1 cellular context compared by ENCODE assay signal in the genomic region with DNA sequence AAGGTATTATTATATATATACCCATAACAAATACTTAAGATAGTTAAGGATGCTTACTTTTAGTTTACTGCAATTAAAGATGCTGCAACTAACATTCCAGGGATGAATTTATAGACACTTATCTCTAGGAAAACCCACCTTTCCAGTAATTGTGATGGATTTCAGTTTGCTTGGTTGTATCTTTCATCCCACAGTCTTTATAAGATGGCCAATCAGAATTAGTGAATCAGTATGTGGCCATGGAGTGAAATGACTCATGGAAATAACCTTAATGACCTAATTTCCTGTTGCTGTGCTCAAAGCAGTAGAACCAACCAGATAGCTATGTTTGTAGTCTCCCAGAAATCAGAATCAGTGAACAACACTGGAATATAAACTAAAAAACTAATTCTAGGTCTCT.
A peak's percentile ranks its signal among the peaks of the same experiment; 100 is the strongest.
TF ChIP-seq lines count a peak whose summit lies in the region.

No MANE protein-coding gene starts in this region.

TF ChIP-seq in GM12878, 131 proteins besides CTCF, POLR2A, EP300 and RAD21:
- TF ChIP-seq MXI1 (IDR thresholded peaks at IDR 0.05; ENCODE audit: low read depth, low read length) (no peak), HCFC1 (IDR thresholded peaks at IDR 0.05; ENCODE audit: low read length) (no peak), BCL11A (IDR thresholded peaks at IDR 0.05; ENCODE audit: low read depth, low read length) (peak; percentile 44; the same call in 1 of the 2 replicates), FOXM1 (IDR thresholded peaks at IDR 0.05; ENCODE audit: low read depth, low read length) (peak; percentile 34; the same call in 1 of the 2 replicates), CREM (IDR thresholded peaks at IDR 0.05; ENCODE audit: low read depth) (peak; percentile 58), MEF2A (IDR thresholded peaks at IDR 0.05; ENCODE audit: insufficient read depth, low read depth, low read length) (no peak), GATAD2B (conservative IDR thresholded peaks at IDR 0.05; ENCODE audit: low read depth) (no peak), JUNB (IDR thresholded peaks at IDR 0.05) (peak; percentile 89), IKZF1 (conservative IDR thresholded peaks at IDR 0.05) (no peak), SREBF2 (IDR thresholded peaks at IDR 0.05; ENCODE audit: low read length) (no peak), EGR1 (IDR thresholded peaks at IDR 0.05; ENCODE audit: borderline replicate concordance in 1 of 2, low read depth in 2 of 2, low read length in 2 of 2) (no peak), IKZF2 (IDR thresholded peaks at IDR 0.05) (peak; percentile 36 to 54), NR2F1 (conservative IDR thresholded peaks at IDR 0.05) (0 out of 2 replicates have a peak, but pooled peaks have one; percentile 60), ZNF24 (IDR thresholded peaks at IDR 0.05) (no peak), NFYA (IDR thresholded peaks at IDR 0.05; ENCODE audit: borderline replicate concordance, low read depth, low read length) (no peak), RFX5 (IDR thresholded peaks at IDR 0.05; ENCODE audit: low read depth, low read length) (no peak), ZBED1 (IDR thresholded peaks at IDR 0.05; ENCODE audit: borderline replicate concordance) (no peak), RUNX3 (IDR thresholded peaks at IDR 0.05; ENCODE audit: low read length) (peak; percentile 60; the same call in 1 of the 2 replicates), RB1 (IDR thresholded peaks at IDR 0.05; ENCODE audit: borderline replicate concordance) (no peak), NFIC (IDR thresholded peaks at IDR 0.05; ENCODE audit: low read depth, low read length) (peak; percentile 39; the same call in 1 of the 2 replicates), CREB1 (IDR thresholded peaks at IDR 0.05; ENCODE audit: low read depth) (peak; percentile 27; the same call in 1 of the 2 replicates), BRCA1 (IDR thresholded peaks at IDR 0.05; ENCODE audit: low read depth, low read length) (no peak), NRF1 (conservative IDR thresholded peaks at IDR 0.05; ENCODE audit: low read depth, low read length) (no peak), SPI1 (IDR thresholded peaks at IDR 0.05; ENCODE audit: borderline replicate concordance, insufficient read depth, low read depth, low read length) (no peak), ATF7 (IDR thresholded peaks at IDR 0.05; ENCODE audit: low read depth) (peak; percentile 64), IRF4 (IDR thresholded peaks at IDR 0.05; ENCODE audit: low read depth, low read length) (peak; percentile 71; the same call in 1 of the 2 replicates), GABPA (IDR thresholded peaks at IDR 0.05; ENCODE audit: low read depth) (0 out of 2 replicates have a peak, but pooled peaks have one; percentile 38), ETV6 (conservative IDR thresholded peaks at IDR 0.05 in 1 of 2, IDR thresholded peaks at IDR 0.05 in 1 of 2; ENCODE audit: borderline replicate concordance in 1 of 2, low read depth in 1 of 2) (0 out of 4 replicates have a peak, but pooled peaks of 1 of the 2 experiments have one; percentile 16)
- TF ChIP-seq, protein P1, sequence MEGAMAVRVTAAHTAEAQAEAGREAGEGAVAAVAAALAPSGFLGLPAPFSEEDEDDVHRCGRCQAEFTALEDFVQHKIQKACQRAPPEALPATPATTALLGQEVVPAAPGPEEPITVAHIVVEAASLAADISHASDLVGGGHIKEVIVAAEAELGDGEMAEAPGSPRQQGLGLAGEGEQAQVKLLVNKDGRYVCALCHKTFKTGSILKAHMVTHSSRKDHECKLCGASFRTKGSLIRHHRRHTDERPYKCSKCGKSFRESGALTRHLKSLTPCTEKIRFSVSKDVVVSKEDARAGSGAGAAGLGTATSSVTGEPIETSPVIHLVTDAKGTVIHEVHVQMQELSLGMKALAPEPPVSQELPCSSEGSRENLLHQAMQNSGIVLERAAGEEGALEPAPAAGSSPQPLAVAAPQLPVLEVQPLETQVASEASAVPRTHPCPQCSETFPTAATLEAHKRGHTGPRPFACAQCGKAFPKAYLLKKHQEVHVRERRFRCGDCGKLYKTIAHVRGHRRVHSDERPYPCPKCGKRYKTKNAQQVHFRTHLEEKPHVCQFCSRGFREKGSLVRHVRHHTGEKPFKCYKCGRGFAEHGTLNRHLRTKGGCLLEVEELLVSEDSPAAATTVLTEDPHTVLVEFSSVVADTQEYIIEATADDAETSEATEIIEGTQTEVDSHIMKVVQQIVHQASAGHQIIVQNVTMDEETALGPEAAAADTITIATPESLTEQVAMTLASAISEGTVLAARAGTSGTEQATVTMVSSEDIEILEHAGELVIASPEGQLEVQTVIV (IDR thresholded peaks at IDR 0.05; ENCODE audit: borderline replicate concordance, partially characterized antibody): no peak
- TF ChIP-seq, protein P2, sequence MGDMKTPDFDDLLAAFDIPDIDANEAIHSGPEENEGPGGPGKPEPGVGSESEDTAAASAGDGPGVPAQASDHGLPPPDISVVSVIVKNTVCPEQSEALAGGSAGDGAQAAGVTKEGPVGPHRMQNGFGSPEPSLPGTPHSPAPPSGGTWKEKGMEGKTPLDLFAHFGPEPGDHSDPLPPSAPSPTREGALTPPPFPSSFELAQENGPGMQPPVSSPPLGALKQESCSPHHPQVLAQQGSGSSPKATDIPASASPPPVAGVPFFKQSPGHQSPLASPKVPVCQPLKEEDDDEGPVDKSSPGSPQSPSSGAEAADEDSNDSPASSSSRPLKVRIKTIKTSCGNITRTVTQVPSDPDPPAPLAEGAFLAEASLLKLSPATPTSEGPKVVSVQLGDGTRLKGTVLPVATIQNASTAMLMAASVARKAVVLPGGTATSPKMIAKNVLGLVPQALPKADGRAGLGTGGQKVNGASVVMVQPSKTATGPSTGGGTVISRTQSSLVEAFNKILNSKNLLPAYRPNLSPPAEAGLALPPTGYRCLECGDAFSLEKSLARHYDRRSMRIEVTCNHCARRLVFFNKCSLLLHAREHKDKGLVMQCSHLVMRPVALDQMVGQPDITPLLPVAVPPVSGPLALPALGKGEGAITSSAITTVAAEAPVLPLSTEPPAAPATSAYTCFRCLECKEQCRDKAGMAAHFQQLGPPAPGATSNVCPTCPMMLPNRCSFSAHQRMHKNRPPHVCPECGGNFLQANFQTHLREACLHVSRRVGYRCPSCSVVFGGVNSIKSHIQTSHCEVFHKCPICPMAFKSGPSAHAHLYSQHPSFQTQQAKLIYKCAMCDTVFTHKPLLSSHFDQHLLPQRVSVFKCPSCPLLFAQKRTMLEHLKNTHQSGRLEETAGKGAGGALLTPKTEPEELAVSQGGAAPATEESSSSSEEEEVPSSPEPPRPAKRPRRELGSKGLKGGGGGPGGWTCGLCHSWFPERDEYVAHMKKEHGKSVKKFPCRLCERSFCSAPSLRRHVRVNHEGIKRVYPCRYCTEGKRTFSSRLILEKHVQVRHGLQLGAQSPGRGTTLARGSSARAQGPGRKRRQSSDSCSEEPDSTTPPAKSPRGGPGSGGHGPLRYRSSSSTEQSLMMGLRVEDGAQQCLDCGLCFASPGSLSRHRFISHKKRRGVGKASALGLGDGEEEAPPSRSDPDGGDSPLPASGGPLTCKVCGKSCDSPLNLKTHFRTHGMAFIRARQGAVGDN (IDR thresholded peaks at IDR 0.05): no peak
- TF ChIP-seq, protein P3, sequence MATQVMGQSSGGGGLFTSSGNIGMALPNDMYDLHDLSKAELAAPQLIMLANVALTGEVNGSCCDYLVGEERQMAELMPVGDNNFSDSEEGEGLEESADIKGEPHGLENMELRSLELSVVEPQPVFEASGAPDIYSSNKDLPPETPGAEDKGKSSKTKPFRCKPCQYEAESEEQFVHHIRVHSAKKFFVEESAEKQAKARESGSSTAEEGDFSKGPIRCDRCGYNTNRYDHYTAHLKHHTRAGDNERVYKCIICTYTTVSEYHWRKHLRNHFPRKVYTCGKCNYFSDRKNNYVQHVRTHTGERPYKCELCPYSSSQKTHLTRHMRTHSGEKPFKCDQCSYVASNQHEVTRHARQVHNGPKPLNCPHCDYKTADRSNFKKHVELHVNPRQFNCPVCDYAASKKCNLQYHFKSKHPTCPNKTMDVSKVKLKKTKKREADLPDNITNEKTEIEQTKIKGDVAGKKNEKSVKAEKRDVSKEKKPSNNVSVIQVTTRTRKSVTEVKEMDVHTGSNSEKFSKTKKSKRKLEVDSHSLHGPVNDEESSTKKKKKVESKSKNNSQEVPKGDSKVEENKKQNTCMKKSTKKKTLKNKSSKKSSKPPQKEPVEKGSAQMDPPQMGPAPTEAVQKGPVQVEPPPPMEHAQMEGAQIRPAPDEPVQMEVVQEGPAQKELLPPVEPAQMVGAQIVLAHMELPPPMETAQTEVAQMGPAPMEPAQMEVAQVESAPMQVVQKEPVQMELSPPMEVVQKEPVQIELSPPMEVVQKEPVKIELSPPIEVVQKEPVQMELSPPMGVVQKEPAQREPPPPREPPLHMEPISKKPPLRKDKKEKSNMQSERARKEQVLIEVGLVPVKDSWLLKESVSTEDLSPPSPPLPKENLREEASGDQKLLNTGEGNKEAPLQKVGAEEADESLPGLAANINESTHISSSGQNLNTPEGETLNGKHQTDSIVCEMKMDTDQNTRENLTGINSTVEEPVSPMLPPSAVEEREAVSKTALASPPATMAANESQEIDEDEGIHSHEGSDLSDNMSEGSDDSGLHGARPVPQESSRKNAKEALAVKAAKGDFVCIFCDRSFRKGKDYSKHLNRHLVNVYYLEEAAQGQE (IDR thresholded peaks at IDR 0.05; ENCODE audit: low read depth, low read length): no peak
- TF ChIP-seq, protein P4, sequence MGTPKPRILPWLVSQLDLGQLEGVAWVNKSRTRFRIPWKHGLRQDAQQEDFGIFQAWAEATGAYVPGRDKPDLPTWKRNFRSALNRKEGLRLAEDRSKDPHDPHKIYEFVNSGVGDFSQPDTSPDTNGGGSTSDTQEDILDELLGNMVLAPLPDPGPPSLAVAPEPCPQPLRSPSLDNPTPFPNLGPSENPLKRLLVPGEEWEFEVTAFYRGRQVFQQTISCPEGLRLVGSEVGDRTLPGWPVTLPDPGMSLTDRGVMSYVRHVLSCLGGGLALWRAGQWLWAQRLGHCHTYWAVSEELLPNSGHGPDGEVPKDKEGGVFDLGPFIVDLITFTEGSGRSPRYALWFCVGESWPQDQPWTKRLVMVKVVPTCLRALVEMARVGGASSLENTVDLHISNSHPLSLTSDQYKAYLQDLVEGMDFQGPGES (IDR thresholded peaks at IDR 0.05): no peak
- TF ChIP-seq, protein P5, sequence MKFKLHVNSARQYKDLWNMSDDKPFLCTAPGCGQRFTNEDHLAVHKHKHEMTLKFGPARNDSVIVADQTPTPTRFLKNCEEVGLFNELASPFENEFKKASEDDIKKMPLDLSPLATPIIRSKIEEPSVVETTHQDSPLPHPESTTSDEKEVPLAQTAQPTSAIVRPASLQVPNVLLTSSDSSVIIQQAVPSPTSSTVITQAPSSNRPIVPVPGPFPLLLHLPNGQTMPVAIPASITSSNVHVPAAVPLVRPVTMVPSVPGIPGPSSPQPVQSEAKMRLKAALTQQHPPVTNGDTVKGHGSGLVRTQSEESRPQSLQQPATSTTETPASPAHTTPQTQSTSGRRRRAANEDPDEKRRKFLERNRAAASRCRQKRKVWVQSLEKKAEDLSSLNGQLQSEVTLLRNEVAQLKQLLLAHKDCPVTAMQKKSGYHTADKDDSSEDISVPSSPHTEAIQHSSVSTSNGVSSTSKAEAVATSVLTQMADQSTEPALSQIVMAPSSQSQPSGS (IDR thresholded peaks at IDR 0.05; ENCODE audit: low read length): peak; percentile 75
- TF ChIP-seq, protein P6, sequence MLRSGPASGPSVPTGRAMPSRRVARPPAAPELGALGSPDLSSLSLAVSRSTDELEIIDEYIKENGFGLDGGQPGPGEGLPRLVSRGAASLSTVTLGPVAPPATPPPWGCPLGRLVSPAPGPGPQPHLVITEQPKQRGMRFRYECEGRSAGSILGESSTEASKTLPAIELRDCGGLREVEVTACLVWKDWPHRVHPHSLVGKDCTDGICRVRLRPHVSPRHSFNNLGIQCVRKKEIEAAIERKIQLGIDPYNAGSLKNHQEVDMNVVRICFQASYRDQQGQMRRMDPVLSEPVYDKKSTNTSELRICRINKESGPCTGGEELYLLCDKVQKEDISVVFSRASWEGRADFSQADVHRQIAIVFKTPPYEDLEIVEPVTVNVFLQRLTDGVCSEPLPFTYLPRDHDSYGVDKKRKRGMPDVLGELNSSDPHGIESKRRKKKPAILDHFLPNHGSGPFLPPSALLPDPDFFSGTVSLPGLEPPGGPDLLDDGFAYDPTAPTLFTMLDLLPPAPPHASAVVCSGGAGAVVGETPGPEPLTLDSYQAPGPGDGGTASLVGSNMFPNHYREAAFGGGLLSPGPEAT (IDR thresholded peaks at IDR 0.05; ENCODE audit: low read depth): 0 out of 2 replicates have a peak, but pooled peaks have one; percentile 24
TF ChIP-seq in GM12878: peak in this region for 15.
